Comparison of ENCODE assay signal across 24 cellular contexts in the genomic region with DNA sequence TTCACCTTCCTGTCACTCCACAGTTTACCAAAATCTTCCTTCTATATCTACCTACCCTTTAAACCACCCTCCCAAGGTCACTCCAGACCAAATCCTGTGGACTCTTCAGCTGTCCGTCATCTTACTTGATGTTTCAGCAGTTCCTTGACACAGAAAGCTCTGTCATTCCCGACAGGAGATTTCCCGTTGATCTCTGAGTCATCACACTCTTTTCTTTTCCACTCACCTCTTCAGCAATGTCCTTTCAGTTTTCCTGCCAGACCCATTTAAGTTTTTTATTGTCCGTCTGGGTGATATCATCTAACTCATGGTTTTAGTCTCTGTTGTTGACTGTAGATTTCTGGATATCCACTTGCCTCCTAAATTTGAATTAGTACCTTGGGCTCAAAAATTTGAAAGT.
"Had no signal": no experiment of that assay in that cellular context is flagged by ENCODE, and none has a peak within 500 bp of the region (broad histone marks: within the 10 kb centered on the region; RNA-seq: fewer than 3 reads in every experiment).

No MANE protein-coding gene starts in this region.

- H3K36me3 Mint-ChIP-seq: activated naive CD4-positive, alpha-beta T cell treated with anti-CD3 and anti-CD28 coated beads, Interleukin-2, amount 50 U/mL, for 72 hours; brain; IgD-negative memory B cell had no signal

- H3K27me3 Mint-ChIP-seq: activated CD8-positive, alpha-beta memory T cell treated with anti-CD3 and anti-CD28 coated beads, Interleukin-2, amount 10 ng/mL, durations not matched to agents 7 days and 5 days; activated T-cell treated with anti-CD3 and anti-CD28 coated beads, Interleukin-2, amount 50 U/mL, for 24 hours; brain; IgD-negative memory B cell had no signal

- DNase-seq: activated CD4-positive, alpha-beta T cell treated with anti-CD3 and anti-CD28 coated beads for 4 hours; activated CD8-positive, alpha-beta memory T cell treated with anti-CD3 and anti-CD28 coated beads, Interleukin-2, amount 10 ng/mL, durations not matched to agents 7 days and 5 days; activated effector memory CD4-positive, alpha-beta T cell treated with anti-CD3 and anti-CD28 coated beads, Interleukin-2, amount 50 U/mL, for 16 hours; activated naive CD4-positive, alpha-beta T cell treated with Interleukin-2 at 50 U/mL for 16 hours; activated T-cell treated with anti-CD3 and anti-CD28 coated beads, Interleukin-2, amount 50 U/mL, for 24 hours; caudate nucleus; KG1; MG63; NCI-H1105; NCI-H1436; NCI-H1694 treated with DMSO at 0.1 percent for 48 hours; NCI-H2029 treated with DMSO at 0.1 percent for 48 hours; NCI-H510A treated with DMSO at 0.1 percent for 48 hours; NCI-H69; NK-92 treated with Interleukin-12 subunit alpha and Interleukin-12 subunit beta, amount 100 ng/mL, for 24 hours; SHP77; SW 1271 had no signal

- H3K9me3 Mint-ChIP-seq: activated naive CD4-positive, alpha-beta T cell treated with anti-CD3 and anti-CD28 coated beads, Interleukin-2, amount 50 U/mL, for 72 hours; activated T-cell treated with anti-CD3 and anti-CD28 coated beads, Interleukin-2, amount 50 U/mL, for 24 hours; activated T-helper 1 cell treated with anti-CD3 and anti-CD28 coated beads, Interleukin-12 subunit alpha, Interleukin-12 subunit beta, Interleukin-2, Interleukin-4 antibody, amounts not matched to agents 30 ng/mL and 10 ng/mL and 1 ng/mL, durations not matched to agents 14 hours and 24 hours and 36 hours; brain; IgD-negative memory B cell; T-helper 1 cell treated with Interleukin-12 subunit alpha and Interleukin-12 subunit beta and Interleukin-4 antibody, amounts not matched to agents 30 μg/mL and 1 μg/mL, for 36 hours had no signal

- H3K4me3 Mint-ChIP-seq: activated CD8-positive, alpha-beta memory T cell treated with anti-CD3 and anti-CD28 coated beads, Interleukin-2, amount 10 ng/mL, durations not matched to agents 7 days and 5 days; activated T-cell treated with anti-CD3 and anti-CD28 coated beads, Interleukin-2, amount 50 U/mL, for 24 hours; activated T-helper 1 cell treated with anti-CD3 and anti-CD28 coated beads, Interleukin-12 subunit alpha, Interleukin-12 subunit beta, Interleukin-2, Interleukin-4 antibody, amounts not matched to agents 30 ng/mL and 10 ng/mL and 1 ng/mL, durations not matched to agents 14 hours and 24 hours and 36 hours; brain; IgD-negative memory B cell; T-helper 1 cell treated with Interleukin-12 subunit alpha and Interleukin-12 subunit beta and Interleukin-4 antibody, amounts not matched to agents 30 μg/mL and 1 μg/mL, for 36 hours had no signal

- H3K27ac Mint-ChIP-seq: activated CD8-positive, alpha-beta memory T cell treated with anti-CD3 and anti-CD28 coated beads, Interleukin-2, amount 10 ng/mL, durations not matched to agents 7 days and 5 days; activated naive CD4-positive, alpha-beta T cell treated with anti-CD3 and anti-CD28 coated beads, Interleukin-2, amount 50 U/mL, for 72 hours; activated T-cell treated with anti-CD3 and anti-CD28 coated beads, Interleukin-2, amount 50 U/mL, for 24 hours; activated T-helper 1 cell treated with anti-CD3 and anti-CD28 coated beads, Interleukin-12 subunit alpha, Interleukin-12 subunit beta, Interleukin-2, Interleukin-4 antibody, amounts not matched to agents 30 ng/mL and 10 ng/mL and 1 ng/mL, durations not matched to agents 14 hours and 24 hours and 36 hours; brain; T-helper 1 cell treated with Interleukin-12 subunit alpha and Interleukin-12 subunit beta and Interleukin-4 antibody, amounts not matched to agents 30 μg/mL and 1 μg/mL, for 36 hours had no signal

- ATAC-seq: activated CD4-positive, CD25-positive, alpha-beta regulatory T cell treated with anti-CD3 and anti-CD28 coated beads, Interleukin-2, amount 50 U/mL, for 24 hours; activated CD8-positive, alpha-beta memory T cell treated with anti-CD3 and anti-CD28 coated beads, Interleukin-2, amount 10 ng/mL, durations not matched to agents 7 days and 5 days; activated naive CD4-positive, alpha-beta T cell treated with anti-CD3 and anti-CD28 coated beads, Interleukin-2, amount 50 U/mL, for 72 hours; SK-N-SH treated with all-trans-retinoic acid at 6 μM for 48 hours had no signal
